In the genomic region with DNA sequence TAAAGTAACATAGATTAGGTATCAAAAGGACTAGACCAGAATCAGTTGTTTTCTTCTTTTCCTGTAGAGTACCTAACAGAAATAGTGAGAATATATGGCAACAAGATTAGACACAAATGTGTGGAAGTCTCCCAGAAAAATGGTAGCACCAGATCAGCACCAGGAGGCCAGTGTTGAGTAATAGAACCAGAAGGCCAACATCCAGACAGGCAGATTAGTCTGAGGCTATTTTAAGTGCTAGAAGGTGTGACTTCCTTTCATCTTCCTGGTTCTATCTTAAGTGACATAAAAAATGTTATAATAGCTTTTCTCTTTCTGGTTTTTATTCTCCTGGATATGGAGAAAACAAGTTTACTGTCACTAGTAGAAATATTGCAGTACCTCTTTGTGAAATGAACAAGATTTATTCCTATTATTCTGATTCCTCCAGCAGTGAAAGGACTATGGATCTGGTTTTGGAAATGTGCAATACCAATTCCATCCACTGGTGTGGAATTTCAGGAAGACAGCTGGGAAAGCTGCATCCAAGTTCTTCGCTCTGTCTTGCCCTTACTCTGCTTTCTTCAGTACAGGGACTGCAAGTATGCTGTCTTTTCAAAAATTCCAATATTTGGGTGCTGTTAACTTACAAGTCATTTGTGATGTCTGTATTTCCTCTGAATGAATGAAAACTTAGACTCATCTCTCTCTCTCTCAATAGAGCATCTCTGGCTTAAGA, we compare ENCODE assay signal across 8 cellular contexts. TPM values are rescaled to one million over a fixed set of nuclear protein-coding genes. Genes with fewer than 3 reads are reported as not detected.
A peak's percentile ranks its signal among the peaks of the same experiment; 100 is the strongest.
DNase-seq lines count a peak whose midpoint lies in the region; ATAC-seq and TF ChIP-seq lines count a peak whose summit lies in the region.
"Had no signal": no experiment of that assay in that cellular context is flagged by ENCODE, and none has a peak within 500 bp of the region (broad histone marks: within the 10 kb centered on the region; RNA-seq: fewer than 3 reads in every experiment).

No MANE protein-coding gene starts in this region.

- no peak for ATAC-seq in HG02798 (IDR thresholded peaks at IDR 0.05; ENCODE audit: poor library complexity, unreplicated experiment)
- no peak for ATAC-seq in HG03108 (IDR thresholded peaks at IDR 0.05; ENCODE audit: unreplicated experiment)

- intact Hi-C loops in A673 (cut with micrococcal nuclease; ENCODE audit: unreplicated experiment): no loop called here

- TF ChIP-seq CTCF in A673 (conservative IDR thresholded peaks at IDR 0.05; ENCODE audit: low read depth, low read length): peak; percentile 45
- peak; percentile 49 for TF ChIP-seq CTCF in fibroblast of villous mesenchyme (IDR thresholded peaks at IDR 0.05; ENCODE audit: insufficient read depth, low read depth, low read length)

- no peak overlapping the region for H3K9ac ChIP-seq in HUES64 (ENCODE audit: low read depth, low read length)

- H3K36me3 ChIP-seq in A673 (ENCODE audit: insufficient read depth, low read length, poor library complexity, severe bottlenecking): peaks cover 17% of the 10 kb centered on the region
- H3K36me3 ChIP-seq in HUES64 (ENCODE audit: insufficient read depth, low read length): peaks cover 53% of the 10 kb centered on the region

- DNase-seq in A673 (ENCODE audit: low spot score) (peak; percentile 13), fibroblast of villous mesenchyme (ENCODE audit: low read depth) (peak; percentile 15), mucosa of gallbladder (ENCODE audit: low spot score) (no peak)
- DNase-seq: NCI-H510A treated with DMSO at 0.1 percent for 48 hours had no signal

- POLR2A ChIA-PET in A673 (lab: Charles Lee; ENCODE audit: low non-redundant PET): no interaction called here

- CTCF ChIA-PET in A673 (lab: Charles Lee): interaction anchor here (0.6 kb wide), 1 partner anchor 30 kb away, joined by 5 read pairs; no protein-coding TSS in a partner anchor

- no peaks in the 10 kb centered on the region for H3K27me3 ChIP-seq in A673 (replicated peaks; ENCODE audit: insufficient read depth, low read depth, low read length, poor library complexity)
- no peaks in the 10 kb centered on the region for H3K27me3 ChIP-seq in HUES64 (ENCODE audit: insufficient read depth, low read length)

- H3K27ac ChIP-seq in A673 (ENCODE audit: low read depth, low read length, poor library complexity, severe bottlenecking) (no peak overlapping the region), HUES64 (ENCODE audit: low read depth, low read length) (0 out of 2 replicates have a peak overlapping the region, but pooled peaks have one; percentile 47)
- H3K27ac ChIP-seq: epithelial cell of prostate had no signal

- no peaks in the 10 kb centered on the region for H3K9me3 ChIP-seq in A673 (ENCODE audit: low read depth, low read length, poor library complexity, severe bottlenecking)
- no peaks in the 10 kb centered on the region for H3K9me3 ChIP-seq in HUES64 (ENCODE audit: insufficient read depth, low read depth, low read length)

- WGBS in HUES64: 90% methylated on average over 1 of the region's 1 CpG

- no TSS peak for BruUV-seq in A673 (replicated peaks; lab: Mats Ljungman, UMichigan)

- no peak overlapping the region for H3K4me3 ChIP-seq in A673 (ENCODE audit: low read depth, low read length, poor library complexity, severe bottlenecking)
- H3K4me3 ChIP-seq in HUES64 (ENCODE audit: low read length): no peak overlapping the region
- no peak overlapping the region for H3K4me3 ChIP-seq in fibroblast of villous mesenchyme (ENCODE audit: low read depth, low read length)

- H3K4me1 ChIP-seq in A673 (ENCODE audit: insufficient read depth, low read length, poor library complexity, severe bottlenecking): no peaks in the 10 kb centered on the region
- H3K4me1 ChIP-seq in HUES64 (ENCODE audit: insufficient read depth, low read length): no peaks in the 10 kb centered on the region

RNA-seq across cellular contexts. Expression of a gene that starts 39.1 kb away (rescaled TPM):
- total RNA-seq in A673 (2021): 3.7 and 4.5 TPM in 2 replicates
- 3.7 TPM for polyA plus RNA-seq in HUES64 (2013, experiment 1 of 2)
- 4.0 TPM for polyA plus RNA-seq in HUES64 (2013, experiment 2 of 2)
- total RNA-seq in fibroblast of villous mesenchyme: 3.2 and 5.2 TPM in 2 replicates
- total RNA-seq in mucosa of gallbladder: 3.1 TPM

RNA-seq across cellular contexts. Expression of a gene that starts 39.1 kb away (rescaled TPM):
- 29.6 and 33.0 TPM in 2 replicates for total RNA-seq in A673 (2021)
- polyA plus RNA-seq in HUES64 (2013, experiment 1 of 2): 15.4 TPM
- polyA plus RNA-seq in HUES64 (2013, experiment 2 of 2): 17.8 TPM
- total RNA-seq in fibroblast of villous mesenchyme: 17.4 and 32.0 TPM in 2 replicates
- total RNA-seq in mucosa of gallbladder: 18.2 TPM

RNA-seq across cellular contexts. Expression of a gene that starts 39.8 kb away (rescaled TPM):
- total RNA-seq in A673 (2021): 12.9 and 15.6 TPM in 2 replicates
- 8.4 TPM for polyA plus RNA-seq in HUES64 (2013, experiment 1 of 2)
- polyA plus RNA-seq in HUES64 (2013, experiment 2 of 2): 7.5 TPM
- total RNA-seq in fibroblast of villous mesenchyme: 26.4 and 31.5 TPM in 2 replicates
- 15.7 TPM for total RNA-seq in mucosa of gallbladder

RNA-seq across cellular contexts. Expression of a gene that starts 57.9 kb away (rescaled TPM):
- total RNA-seq in A673 (2021) (19.1 and 19.8 TPM in 2 replicates), fibroblast of villous mesenchyme (15.5 and 21.2 TPM in 2 replicates), mucosa of gallbladder (6.5 TPM)
- 5.7 TPM for polyA plus RNA-seq in HUES64 (2013, experiment 1 of 2)
- 6.0 TPM for polyA plus RNA-seq in HUES64 (2013, experiment 2 of 2)

RNA-seq across cellular contexts. Expression of a gene that starts 58.0 kb away (rescaled TPM):
- 95.2 and 99.9 TPM in 2 replicates for total RNA-seq in A673 (2021)
- 72.1 TPM for polyA plus RNA-seq in HUES64 (2013, experiment 1 of 2)
- 69.7 TPM for polyA plus RNA-seq in HUES64 (2013, experiment 2 of 2)
- total RNA-seq in fibroblast of villous mesenchyme: 27.7 and 36.7 TPM in 2 replicates
- total RNA-seq in mucosa of gallbladder: 14.8 TPM
